Comparison of ENCODE assay signal across 13 cellular contexts in the genomic region with DNA sequence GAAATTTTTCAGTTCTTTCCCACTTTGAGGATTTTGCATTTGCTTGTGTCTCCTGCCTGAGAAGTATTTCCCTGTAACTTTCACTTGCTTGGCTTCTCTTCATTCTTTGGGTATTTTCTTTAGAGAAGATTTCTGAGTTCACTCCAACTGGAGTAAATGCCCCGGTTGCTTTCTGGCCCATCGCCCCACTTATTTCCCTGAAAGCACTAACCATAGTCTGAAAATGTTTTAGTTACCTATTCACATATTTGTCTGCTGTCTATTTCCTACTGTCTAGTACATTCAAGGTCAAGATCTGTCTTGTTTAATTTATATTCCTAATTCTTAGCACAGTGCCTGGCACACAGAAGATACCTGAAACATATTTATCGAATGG.
DNase-seq lines count a peak whose midpoint lies in the region; ATAC-seq and TF ChIP-seq lines count a peak whose summit lies in the region.
"Had no signal": no experiment of that assay in that cellular context is flagged by ENCODE, and none has a peak within 500 bp of the region (broad histone marks: within the 10 kb centered on the region; RNA-seq: fewer than 3 reads in every experiment).

No MANE protein-coding gene starts in this region.

- no peaks in the 10 kb centered on the region for H3K36me3 ChIP-seq in OCI-LY3 (replicated peaks; ENCODE audit: low read depth, low read length)
- no peaks in the 10 kb centered on the region for H3K36me3 ChIP-seq in mesenchymal stem cell (ENCODE audit: control insufficient read depth in 1 of 2, insufficient read depth in 2 of 2, low read depth in 1 of 2, low read length in 2 of 2)
- H3K36me3 ChIP-seq: BLaER1 treated with 17β-estradiol and CSF1 and Interleukin-3, amounts not matched to agents 10 nM and 100 nM had no signal

- no peak overlapping the region for H2AK5ac ChIP-seq in mesenchymal stem cell (ENCODE audit: low read length, severe bottlenecking)

- no peak overlapping the region for H2BK12ac ChIP-seq in mesenchymal stem cell (ENCODE audit: low read length in 2 of 2)

- peak overlapping the region; percentile 68 for H3K27ac Mint-ChIP-seq in stimulated activated naive B cell treated with anti-CD40 and anti-IgM and Interleukin-4, amounts not matched to agents 10 μg/mL and 1 μg/mL and 100 μg/mL, for 72 hours
- H3K27ac Mint-ChIP-seq: CD4-positive, CD25-positive, alpha-beta regulatory T cell; GM23338 had no signal

- H3K79me2 ChIP-seq in OCI-LY3 (ENCODE audit: low read length): no peaks in the 10 kb centered on the region

- ATAC-seq in stimulated activated naive B cell treated with anti-CD40 and anti-IgM and Interleukin-4, amounts not matched to agents 10 μg/mL and 1 μg/mL and 100 μg/mL, for 72 hours (replicated peaks): no peak
- no peak for ATAC-seq in GM21526 (IDR thresholded peaks at IDR 0.05; ENCODE audit: low FRiP score, unreplicated experiment)
- ATAC-seq: GM12878, GM23338 had no signal

- WGBS in mesenchymal stem cell: 100% methylated on average over 1 of the region's 3 CpGs

- H3K36me3 Mint-ChIP-seq in stimulated activated naive B cell treated with anti-CD40 and anti-IgM and Interleukin-4, amounts not matched to agents 10 μg/mL and 1 μg/mL and 100 μg/mL, for 72 hours: peaks cover 9 to 10% of the 10 kb centered on the region in 2 donors
- H3K36me3 Mint-ChIP-seq: CD4-positive, CD25-positive, alpha-beta regulatory T cell had no signal

- no peak for TF ChIP-seq CTCF in OCI-LY3 (IDR thresholded peaks at IDR 0.05; ENCODE audit: low read depth, low read length)
- TF ChIP-seq CTCF in epithelial cell of proximal tubule (conservative IDR thresholded peaks at IDR 0.05; ENCODE audit: low read depth, low read length): no peak

- intact Hi-C loops in posterior vena cava (cut with DNase I): no loop called here

- H3K4me1 Mint-ChIP-seq in stimulated activated naive B cell treated with anti-CD40 and anti-IgM and Interleukin-4, amounts not matched to agents 10 μg/mL and 1 μg/mL and 100 μg/mL, for 72 hours: peaks cover 39 to 64% of the 10 kb centered on the region in 2 donors
- H3K4me1 Mint-ChIP-seq: CD4-positive, CD25-positive, alpha-beta regulatory T cell had no signal

- peaks cover 9 to 13% of the 10 kb centered on the region in 2 donors for H3K9me3 Mint-ChIP-seq in stimulated activated naive B cell treated with anti-CD40 and anti-IgM and Interleukin-4, amounts not matched to agents 10 μg/mL and 1 μg/mL and 100 μg/mL, for 72 hours
- H3K9me3 Mint-ChIP-seq: GM23338 had no signal

- no peak overlapping the region for H3K18ac ChIP-seq in mesenchymal stem cell (ENCODE audit: low read depth in 1 of 2, low read length in 2 of 2)

- H3K9ac ChIP-seq in OCI-LY3 (ENCODE audit: low read length) (no peak overlapping the region), mesenchymal stem cell (ENCODE audit: low read length) (no peak overlapping the region)
- H3K9ac ChIP-seq: BLaER1 treated with 17β-estradiol and CSF1 and Interleukin-3, amounts not matched to agents 10 nM and 100 nM had no signal

- no peak overlapping the region for H3K23ac ChIP-seq in mesenchymal stem cell (ENCODE audit: low read length in 2 of 2)

- no peak overlapping the region for H3K4me3 ChIP-seq in OCI-LY3 (ENCODE audit: low read length)
- H3K4me3 ChIP-seq in epithelial cell of proximal tubule (ENCODE audit: low read depth, low read length): peak overlapping the region; percentile 0
- no peak overlapping the region for H3K4me3 ChIP-seq in mesenchymal stem cell (ENCODE audit: insufficient read depth in 1 of 2, low read depth in 1 of 2, low read length in 2 of 2)
- H3K4me3 ChIP-seq: BLaER1 treated with 17β-estradiol and CSF1 and Interleukin-3, amounts not matched to agents 10 nM and 100 nM; GM12878; GM23338 had no signal

- 0 out of 2 replicates have a peak overlapping the region, but pooled peaks have one; percentile 11 for H3K4me2 ChIP-seq in OCI-LY3 (ENCODE audit: low read length)
- no peak overlapping the region for H3K4me2 ChIP-seq in mesenchymal stem cell (ENCODE audit: low read length, poor library complexity, severe bottlenecking)
- H3K4me2 ChIP-seq: BLaER1 treated with 17β-estradiol and CSF1 and Interleukin-3, amounts not matched to agents 10 nM and 100 nM; GM23338 had no signal

- H4K91ac ChIP-seq in mesenchymal stem cell (ENCODE audit: low read length): no peak overlapping the region

- no peaks in the 10 kb centered on the region for H4K20me1 ChIP-seq in OCI-LY3 (ENCODE audit: insufficient read depth, low read length)
- H4K20me1 ChIP-seq: BLaER1 treated with 17β-estradiol and CSF1 and Interleukin-3, amounts not matched to agents 10 nM and 100 nM had no signal

- no peak overlapping the region for H2BK5ac ChIP-seq in mesenchymal stem cell (ENCODE audit: low read depth, low read length, poor library complexity, severe bottlenecking)

- H3K4ac ChIP-seq in mesenchymal stem cell (ENCODE audit: low read depth in 1 of 2, low read length in 2 of 2): no peak overlapping the region

- H3K4me3 Mint-ChIP-seq in stimulated activated naive B cell treated with anti-CD40 and anti-IgM and Interleukin-4, amounts not matched to agents 10 μg/mL and 1 μg/mL and 100 μg/mL, for 72 hours: no peak overlapping the region
- H3K4me3 Mint-ChIP-seq: CD4-positive, CD25-positive, alpha-beta regulatory T cell; GM23338 had no signal

- no peaks in the 10 kb centered on the region for H3K27me3 Mint-ChIP-seq in stimulated activated naive B cell treated with anti-CD40 and anti-IgM and Interleukin-4, amounts not matched to agents 10 μg/mL and 1 μg/mL and 100 μg/mL, for 72 hours
- H3K27me3 Mint-ChIP-seq: CD4-positive, CD25-positive, alpha-beta regulatory T cell had no signal

- DNase-seq in epithelial cell of proximal tubule (ENCODE audit: low read depth) (no peak), mesenchymal stem cell (no peak), posterior vena cava (ENCODE audit: low spot score) (no peak), pons (ENCODE audit: low spot score) (no peak), cerebellar nuclear complex (lab: John Stamatoyannopoulos, UW) (no peak)
- no peak for DNase-seq in stimulated activated naive B cell treated with anti-CD40 and anti-IgM and Interleukin-4, amounts not matched to agents 10 μg/mL and 1 μg/mL and 100 μg/mL, for 72 hours
- DNase-seq: CD4-positive, CD25-positive, alpha-beta regulatory T cell; H7 had no signal

- H3K14ac ChIP-seq in mesenchymal stem cell (ENCODE audit: low read length in 2 of 2): no peak overlapping the region

- H3K9me3 ChIP-seq in OCI-LY3 (ENCODE audit: insufficient read depth, low read length): no peaks in the 10 kb centered on the region
- H3K9me3 ChIP-seq in mesenchymal stem cell (ENCODE audit: control insufficient read depth, low read length): no peaks in the 10 kb centered on the region

- H4K8ac ChIP-seq in mesenchymal stem cell (ENCODE audit: low read length): no peak overlapping the region

- H3K4me1 ChIP-seq in OCI-LY3 (ENCODE audit: low read length): peaks cover 51% of the 10 kb centered on the region
- peaks cover 6% of the 10 kb centered on the region for H3K4me1 ChIP-seq in mesenchymal stem cell (ENCODE audit: control insufficient read depth, insufficient read depth, low read depth, low read length)

- no peaks in the 10 kb centered on the region for H3K27me3 ChIP-seq in OCI-LY3 (ENCODE audit: low read depth, low read length)
- H3K27me3 ChIP-seq in mesenchymal stem cell (ENCODE audit: control insufficient read depth in 1 of 2, insufficient read depth in 1 of 2, low read length in 2 of 2): no peaks in the 10 kb centered on the region
- H3K27me3 ChIP-seq: BLaER1 treated with 17β-estradiol and CSF1 and Interleukin-3, amounts not matched to agents 10 nM and 100 nM had no signal

- H3K27ac ChIP-seq in OCI-LY3 (ENCODE audit: low read length) (no peak overlapping the region), mesenchymal stem cell (ENCODE audit: low read length, poor library complexity, severe bottlenecking) (peak overlapping the region; percentile 83)
- H3K27ac ChIP-seq: BLaER1 treated with 17β-estradiol and CSF1 and Interleukin-3, amounts not matched to agents 10 nM and 100 nM had no signal

- H2BK120ac ChIP-seq in mesenchymal stem cell (ENCODE audit: low read depth, low read length): no peak overlapping the region

- H2AFZ ChIP-seq in OCI-LY3 (ENCODE audit: low read depth, low read length) (no peak overlapping the region), mesenchymal stem cell (ENCODE audit: low read depth, low read length) (no peak overlapping the region)

- no peak overlapping the region for H2BK15ac ChIP-seq in mesenchymal stem cell (ENCODE audit: low read depth, poor library complexity, severe bottlenecking)

- no peaks in the 10 kb centered on the region for H3K79me1 ChIP-seq in mesenchymal stem cell (replicated peaks; ENCODE audit: low read length, poor library complexity, severe bottlenecking)
